Comparison of ENCODE assay signal across 14 cellular contexts in the genomic region with DNA sequence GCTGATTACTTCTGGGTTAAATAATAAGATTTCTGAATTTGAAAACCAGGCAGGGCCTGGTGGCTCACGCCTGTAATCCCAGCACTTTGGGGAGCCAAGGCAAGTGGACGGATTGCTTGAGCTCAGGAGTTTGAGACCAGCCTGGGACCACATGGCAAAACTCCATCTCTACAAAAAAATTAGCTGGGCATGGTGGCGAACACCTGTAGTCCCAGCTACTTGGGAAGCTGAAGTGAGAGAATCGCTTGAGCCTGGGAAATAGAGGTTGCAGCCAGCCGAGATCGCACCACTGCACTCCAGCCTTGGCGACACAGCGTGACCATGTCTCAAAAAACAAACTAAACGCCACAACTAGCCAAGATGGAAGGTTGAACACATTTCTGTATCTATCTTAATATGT.
"Had no signal": no experiment of that assay in that cellular context is flagged by ENCODE, and none has a peak within 500 bp of the region (broad histone marks: within the 10 kb centered on the region; RNA-seq: fewer than 3 reads in every experiment).

No MANE protein-coding gene starts in this region.

- H2AFZ ChIP-seq: neural progenitor cell, parathyroid adenoma had no signal

- ATAC-seq: activated CD4-positive, alpha-beta T cell treated with anti-CD3 and anti-CD28 coated beads for 36 hours; left cardiac atrium; lower lobe of right lung; T-cell had no signal

- H3K9me3 ChIP-seq: lower lobe of right lung, tibial artery, uterus had no signal

- DNase-seq: activated CD4-positive, alpha-beta memory T cell treated with anti-CD3 and anti-CD28 coated beads, Interleukin-2, amount 10 ng/mL, durations not matched to agents 7 days and 5 days; activated CD4-positive, alpha-beta T cell treated with anti-CD3 and anti-CD28 coated beads for 36 hours; activated naive CD4-positive, alpha-beta T cell treated with anti-CD3 and anti-CD28 coated beads, Interleukin-2, amount 50 U/mL, for 16 hours; dorsolateral prefrontal cortex; erythroblast; left cardiac atrium; lower lobe of right lung; stimulated activated CD4-positive, alpha-beta T cell treated with anti-CD3 and anti-CD28 coated beads, Interleukin-1b, Interleukin-23, amount 100 ng/mL, for 48 hours; T-cell; tibial artery; uterus had no signal

- H3K27ac ChIP-seq: dorsolateral prefrontal cortex, lower lobe of right lung, neural progenitor cell, parathyroid adenoma, tibial artery, uterus, VCaP had no signal

- H3K4me3 ChIP-seq: dorsolateral prefrontal cortex, lower lobe of right lung, neural progenitor cell, tibial artery, uterus had no signal

- H3K27ac Mint-ChIP-seq: activated CD4-positive, alpha-beta memory T cell treated with anti-CD3 and anti-CD28 coated beads, Interleukin-2, amount 10 ng/mL, durations not matched to agents 7 days and 5 days; neural progenitor cell had no signal

- H3K4me2 ChIP-seq: neural progenitor cell had no signal

- H3K4me1 ChIP-seq: neural progenitor cell, parathyroid adenoma, uterus had no signal

- H3K36me3 ChIP-seq: uterus had no signal

- H3K27me3 Mint-ChIP-seq: activated CD4-positive, alpha-beta memory T cell treated with anti-CD3 and anti-CD28 coated beads, Interleukin-2, amount 10 ng/mL, durations not matched to agents 7 days and 5 days; activated CD4-positive, alpha-beta T cell treated with anti-CD3 and anti-CD28 coated beads for 36 hours; T-cell had no signal

- H3K4me3 Mint-ChIP-seq: activated CD4-positive, alpha-beta memory T cell treated with anti-CD3 and anti-CD28 coated beads, Interleukin-2, amount 10 ng/mL, durations not matched to agents 7 days and 5 days; neural progenitor cell; T-cell had no signal

- H3K9ac ChIP-seq: neural progenitor cell, parathyroid adenoma had no signal

- H3K27me3 ChIP-seq: dorsolateral prefrontal cortex, neural progenitor cell, tibial artery, uterus had no signal

- H3K9me3 Mint-ChIP-seq: activated CD4-positive, alpha-beta memory T cell treated with anti-CD3 and anti-CD28 coated beads, Interleukin-2, amount 10 ng/mL, durations not matched to agents 7 days and 5 days; T-cell had no signal
